In the genomic region with DNA sequence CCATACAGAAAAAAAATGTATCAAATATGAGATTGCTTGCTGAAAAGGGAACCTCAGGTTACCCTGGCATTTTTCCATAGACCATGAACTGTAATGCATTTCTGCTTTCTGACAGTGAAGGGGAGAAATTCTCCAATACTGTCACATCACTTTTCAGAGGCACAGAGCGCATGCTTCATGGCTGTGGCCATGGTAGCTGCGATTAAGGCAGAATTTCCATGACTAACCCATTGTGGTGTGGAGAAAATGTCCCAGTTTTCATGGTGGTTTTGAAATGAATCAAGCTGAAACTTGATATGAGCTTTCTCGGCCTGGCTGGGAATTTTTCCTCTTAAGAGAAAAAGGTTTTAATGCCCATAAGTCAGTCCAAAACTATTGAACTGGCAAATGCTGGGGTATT, we compare ENCODE assay signal across 12 cellular contexts. TPM values are rescaled to one million over a fixed set of nuclear protein-coding genes. Genes with fewer than 3 reads are reported as not detected.
DNase-seq lines count a peak whose midpoint lies in the region; FAIRE-seq and TF ChIP-seq lines count a peak whose summit lies in the region.
"Had no signal": no experiment of that assay in that cellular context is flagged by ENCODE, and none has a peak within 500 bp of the region (broad histone marks: within the 10 kb centered on the region; RNA-seq: fewer than 3 reads in every experiment).

No MANE protein-coding gene starts in this region.

- no peak for TF ChIP-seq CTCF in nephron progenitor cell (IDR thresholded peaks at IDR 0.05)

- no peak for FAIRE-seq in small intestine (lab: Jason Lieb, UNC)

- H3K27me3 Mint-ChIP-seq in nephron progenitor cell (ENCODE audit: low read depth, poor library complexity) = peaks cover 6% of the 10 kb centered on the region
- H3K27me3 Mint-ChIP-seq: memory B cell had no signal

- no peaks in the 10 kb centered on the region for H3K36me3 Mint-ChIP-seq in nephron progenitor cell (ENCODE audit: low read depth)

- no peak overlapping the region for H3K4me3 Mint-ChIP-seq in nephron progenitor cell
- H3K4me3 Mint-ChIP-seq: memory B cell had no signal

- no peaks in the 10 kb centered on the region for H3K9me3 ChIP-seq in small intestine (ENCODE audit: control insufficient read depth, low read depth)
- H3K9me3 ChIP-seq: BLaER1 treated with 17β-estradiol and CSF1 and Interleukin-3, amounts not matched to agents 10 nM and 100 nM had no signal

- no peak overlapping the region for H3K27ac Mint-ChIP-seq in nephron progenitor cell
- H3K27ac Mint-ChIP-seq: memory B cell had no signal

- H3K4me3 ChIP-seq in small intestine (ENCODE audit: low read depth in 1 of 2, low read length in 2 of 2) = no peak overlapping the region
- H3K4me3 ChIP-seq: BLaER1 treated with 17β-estradiol and CSF1 and Interleukin-3, amounts not matched to agents 10 nM and 100 nM had no signal

- WGBS in small intestine, 3 donors = 71 to 86% (median 79%) methylated on average over 3 of the region's 3 CpGs

- peaks cover 36% of the 10 kb centered on the region for H3K9me3 Mint-ChIP-seq in nephron progenitor cell
- H3K9me3 Mint-ChIP-seq: memory B cell had no signal

- H3K4me1 ChIP-seq in small intestine (ENCODE audit: control insufficient read depth in 2 of 2, insufficient read depth in 1 of 2, low read depth in 1 of 2, low read length in 1 of 2) = no peaks in the 10 kb centered on the region
- H3K4me1 ChIP-seq: BLaER1 treated with 17β-estradiol and CSF1 and Interleukin-3, amounts not matched to agents 10 nM and 100 nM had no signal

- H3K36me3 ChIP-seq in small intestine (ENCODE audit: control insufficient read depth in 2 of 2, insufficient read depth in 2 of 2, low read length in 2 of 2) = no peaks in the 10 kb centered on the region
- H3K36me3 ChIP-seq: WERI-Rb-1 had no signal

- peaks cover 14% of the 10 kb centered on the region for H3K4me1 Mint-ChIP-seq in nephron progenitor cell

- H3K27me3 ChIP-seq in small intestine (ENCODE audit: control insufficient read depth in 2 of 2, insufficient read depth in 2 of 2, low read length in 2 of 2) = no peaks in the 10 kb centered on the region
- H3K27me3 ChIP-seq: BLaER1 treated with 17β-estradiol and CSF1 and Interleukin-3, amounts not matched to agents 10 nM and 100 nM had no signal

- no peak overlapping the region for H3K27ac ChIP-seq in small intestine (ENCODE audit: low read depth in 1 of 2, low read length in 1 of 2)
- H3K27ac ChIP-seq: BLaER1 treated with 17β-estradiol and CSF1 and Interleukin-3, amounts not matched to agents 10 nM and 100 nM; WERI-Rb-1 had no signal

- peak; percentile 54 for DNase-seq in activated CD4-positive, alpha-beta T cell treated with anti-CD3 and anti-CD28 coated beads for 48 hours
- DNase-seq in activated CD4-positive, alpha-beta T cell treated with anti-CD3 and anti-CD28 coated beads, Interleukin-2, amount 50 U/mL, for 4 hours = no peak
- DNase-seq in Kasumi-1 (lab: John Stamatoyannopoulos, UW) (peak; percentile 27 to 32), astrocyte of the hippocampus (ENCODE audit: low read depth, low spot score) (peak; percentile 83), small intestine (no peak), nephron progenitor cell (no peak), NCI-H524 (lab: John Stamatoyannopoulos, UW) (no peak)
- peak; percentile 27 to 34 for DNase-seq in stimulated activated CD8-positive, alpha-beta memory T cell treated with anti-CD3 and anti-CD28 coated beads, Interleukin-15, amount 100 ng/mL, for 48 hours (ENCODE audit: low read depth in 2 of 2)
- DNase-seq: NCI-H524 treated with DMSO at 0.1 percent for 48 hours, WERI-Rb-1 had no signal

RNA-seq across cellular contexts. Expression of gene MAP3K15, which starts 39.5 kb away (rescaled TPM):
- under 1 TPM in 1 of 3 donors, not detected in 2; 0.19 TPM for polyA plus RNA-seq in small intestine

Comparison
In these comparisons a context has a peak if more than half of its experiments do, and no peak if none do; other contexts are left out.
1. DNase-seq: peak in activated CD4-positive, alpha-beta T cell treated with anti-CD3 and anti-CD28 coated beads for 48 hours (single experiment), Kasumi-1 (2 of 2), astrocyte of the hippocampus (single experiment) and stimulated activated CD8-positive, alpha-beta memory T cell treated with anti-CD3 and anti-CD28 coated beads, Interleukin-15, amount 100 ng/mL, for 48 hours (2 of 2); none in activated CD4-positive, alpha-beta T cell treated with anti-CD3 and anti-CD28 coated beads, Interleukin-2, amount 50 U/mL, for 4 hours (0 of 2), small intestine (single experiment), nephron progenitor cell (single experiment) and NCI-H524 (0 of 2).